ENCODE assay signal across 31 cellular contexts in the genomic region with DNA sequence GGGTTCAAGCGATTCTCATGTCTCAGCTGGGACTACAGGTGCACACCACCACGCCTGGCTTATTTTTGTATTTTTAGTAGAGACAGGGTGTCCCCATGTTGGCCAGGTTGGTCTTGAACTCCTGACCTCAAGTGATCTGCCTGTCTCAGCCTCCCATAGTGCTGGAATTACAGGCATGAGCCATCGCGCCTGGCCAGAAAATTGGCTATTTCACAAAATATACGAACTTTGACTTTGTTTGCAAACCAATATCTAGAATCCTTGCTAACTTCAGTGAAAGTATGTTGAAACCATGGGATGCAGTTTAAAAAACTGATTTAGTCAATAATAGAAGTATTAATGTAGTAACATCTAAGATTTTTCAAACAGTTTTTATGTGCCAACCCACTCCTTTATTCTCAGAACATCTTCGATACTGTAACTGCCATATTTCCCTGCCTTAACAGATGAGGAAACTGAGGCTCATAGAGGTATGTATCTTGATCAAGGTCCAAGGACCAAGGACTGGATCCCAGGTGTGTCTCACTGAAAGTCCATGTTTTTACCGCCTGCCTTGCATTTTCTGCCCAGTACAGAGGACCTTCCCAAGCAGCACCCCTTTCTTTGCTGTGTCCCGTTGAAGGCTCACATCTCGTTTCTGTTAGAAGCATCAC. TPM values are rescaled to one million over a fixed set of nuclear protein-coding genes. Genes with fewer than 3 reads are reported as not detected.
DNase-seq lines count a peak whose midpoint lies in the region; ATAC-seq, FAIRE-seq and TF ChIP-seq lines count a peak whose summit lies in the region.
"Had no signal": no experiment of that assay in that cellular context is flagged by ENCODE, and none has a peak within 500 bp of the region (broad histone marks: within the 10 kb centered on the region; RNA-seq: fewer than 3 reads in every experiment).

No MANE protein-coding gene starts in this region.

- H3K4me1 ChIP-seq in liver (ENCODE audit: control insufficient read depth in 4 of 4, insufficient read depth in 4 of 4, low read length in 3 of 4) (peaks cover 13 to 49% (median 40%) of the 10 kb centered on the region in 4 donors), neural progenitor cell (peaks cover 94% of the 10 kb centered on the region)
- H3K4me1 ChIP-seq in effector memory CD4-positive, alpha-beta T cell (ENCODE audit: control insufficient read depth, insufficient read depth, low read length, poor library complexity, severe bottlenecking), result no peaks in the 10 kb centered on the region
- H3K4me1 ChIP-seq: BE2C had no signal

- DNase-seq in left lobe of liver (ENCODE audit: low spot score), result peak; percentile 73
- DNase-seq in neural progenitor cell (ENCODE audit: low spot score), result no peak
- DNase-seq in urothelium cell line (ENCODE audit: low spot score), result no peak
- no peak for DNase-seq in effector memory CD4-positive, alpha-beta T cell
- no peak for DNase-seq in NK-92 treated with Interleukin-12 subunit alpha and Interleukin-12 subunit beta, amount 100 ng/mL, for 24 hours (lab: John Stamatoyannopoulos, UW)
- DNase-seq: 8988T; ACHN; BE2C; C1 segment of cervical spinal cord; CD4-positive, alpha-beta memory T cell; CD4-positive, CD25-positive, alpha-beta regulatory T cell; CD8-positive, alpha-beta memory T cell; COR-L47; DMS 273 treated with DMSO at 0.1 percent for 48 hours; DMS153; DMS53; DMS79; DND-41; EL; GDM1 had no signal

- peaks cover 83% of the 10 kb centered on the region for H4K20me1 ChIP-seq in neural progenitor cell (ENCODE audit: low read depth)
- H4K20me1 ChIP-seq: BLaER1 had no signal

- TF ChIP-seq RAD21 in liver (IDR thresholded peaks at IDR 0.05), result peak; percentile 57 to 65

- peaks cover 4% of the 10 kb centered on the region for H3K36me3 Mint-ChIP-seq in neural progenitor cell
- H3K36me3 Mint-ChIP-seq: CD14-positive monocyte; CD4-positive, alpha-beta memory T cell; CD4-positive, CD25-positive, alpha-beta regulatory T cell; CD8-positive, alpha-beta memory T cell had no signal

- H3K4me3 Mint-ChIP-seq in neural progenitor cell, result no peak overlapping the region
- H3K4me3 Mint-ChIP-seq: CD14-positive monocyte; CD4-positive, alpha-beta memory T cell; CD4-positive, CD25-positive, alpha-beta regulatory T cell; CD8-positive, alpha-beta memory T cell had no signal

- H3K9me3 Mint-ChIP-seq in neural progenitor cell, result no peaks in the 10 kb centered on the region
- H3K9me3 Mint-ChIP-seq: CD4-positive, alpha-beta memory T cell; CD4-positive, CD25-positive, alpha-beta regulatory T cell; CD8-positive, alpha-beta memory T cell had no signal

- peaks cover 38% of the 10 kb centered on the region for H3K4me1 Mint-ChIP-seq in neural progenitor cell
- H3K4me1 Mint-ChIP-seq: CD14-positive monocyte; CD4-positive, CD25-positive, alpha-beta regulatory T cell; CD8-positive, alpha-beta memory T cell had no signal

- no peak overlapping the region for H3K9ac ChIP-seq in liver (ENCODE audit: low read depth in 1 of 2, low read length in 2 of 2)
- H3K9ac ChIP-seq in neural progenitor cell, result no peak overlapping the region
- H3K9ac ChIP-seq: BLaER1 had no signal

- H3K27ac Mint-ChIP-seq in neural progenitor cell, result peak overlapping the region; percentile 67
- H3K27ac Mint-ChIP-seq: CD14-positive monocyte; CD4-positive, alpha-beta memory T cell; CD4-positive, CD25-positive, alpha-beta regulatory T cell; CD8-positive, alpha-beta memory T cell had no signal

- peaks cover 62% of the 10 kb centered on the region for H3F3A ChIP-seq in neural progenitor cell (ENCODE audit: low read depth)

- H2AFZ ChIP-seq in neural progenitor cell (replicated peaks), result no peak overlapping the region

- H3K36me3 ChIP-seq in liver (ENCODE audit: control insufficient read depth in 4 of 4, insufficient read depth in 3 of 4, low read depth in 1 of 4, low read length in 3 of 4) (peaks cover 0 to 3% (median 0%) of the 10 kb centered on the region in 4 donors), neural progenitor cell (no peaks in the 10 kb centered on the region)
- no peaks in the 10 kb centered on the region for H3K36me3 ChIP-seq in effector memory CD4-positive, alpha-beta T cell (ENCODE audit: control insufficient read depth, insufficient read depth, low read length)
- H3K36me3 ChIP-seq: BE2C, BLaER1 had no signal

- H3K9me3 ChIP-seq in liver (ENCODE audit: control insufficient read depth in 4 of 4, low read length in 3 of 4) (no peaks in the 10 kb centered on the region), neural progenitor cell (ENCODE audit: low read depth) (no peaks in the 10 kb centered on the region)
- H3K9me3 ChIP-seq in effector memory CD4-positive, alpha-beta T cell (ENCODE audit: control insufficient read depth, low read length), result no peaks in the 10 kb centered on the region
- H3K9me3 ChIP-seq: BE2C, BLaER1 had no signal

- peak overlapping the region; percentile 56 for H3K4me2 ChIP-seq in neural progenitor cell
- H3K4me2 ChIP-seq: BLaER1 had no signal

- H3K79me2 ChIP-seq in neural progenitor cell (ENCODE audit: low read depth), result peaks cover 81% of the 10 kb centered on the region

- WGBS in liver, result 44% methylated on average over 9 of the region's 9 CpGs

- ATAC-seq in left lobe of liver (peak; percentile 55), GM21360 (IDR thresholded peaks at IDR 0.05; ENCODE audit: unreplicated experiment) (no peak), GM21367 (IDR thresholded peaks at IDR 0.05; ENCODE audit: unreplicated experiment) (no peak)
- ATAC-seq: GM12878 had no signal

- TF ChIP-seq CTCF in liver (IDR thresholded peaks at IDR 0.05; ENCODE audit: low read depth, low read length, missing input control) (no peak), neural progenitor cell (IDR thresholded peaks at IDR 0.05) (no peak)

- peak; percentile 23 for FAIRE-seq in urothelium cell line (lab: Jason Lieb, UNC)
- FAIRE-seq: A204.1, GM12878, GM12892, GM18507 had no signal

- H3K27me3 ChIP-seq in liver (ENCODE audit: control insufficient read depth in 4 of 4, insufficient read depth in 4 of 4, low read length in 3 of 4) (no peaks in the 10 kb centered on the region), neural progenitor cell (no peaks in the 10 kb centered on the region)
- H3K27me3 ChIP-seq in effector memory CD4-positive, alpha-beta T cell (replicated peaks; ENCODE audit: control insufficient read depth, insufficient read depth, low read length, poor library complexity, severe bottlenecking), result no peaks in the 10 kb centered on the region
- H3K27me3 ChIP-seq: BLaER1 had no signal

- H3K27me3 Mint-ChIP-seq in neural progenitor cell (ENCODE audit: insufficient read depth, low read depth), result no peaks in the 10 kb centered on the region

- no peak overlapping the region for H3K4me3 ChIP-seq in liver (ENCODE audit: low read depth in 1 of 3, low read length in 3 of 3)
- no peak overlapping the region for H3K4me3 ChIP-seq in neural progenitor cell
- H3K4me3 ChIP-seq in effector memory CD4-positive, alpha-beta T cell (ENCODE audit: insufficient read depth, low read depth, low read length, poor library complexity, severe bottlenecking), result no peak overlapping the region
- H3K4me3 ChIP-seq: BLaER1, GM12878 had no signal

- peak overlapping the region; percentile 4 to 22 for H3K27ac ChIP-seq in liver (ENCODE audit: low read depth in 1 of 2, low read length in 2 of 2)
- peak overlapping the region; percentile 91 for H3K27ac ChIP-seq in neural progenitor cell
- H3K27ac ChIP-seq in effector memory CD4-positive, alpha-beta T cell (ENCODE audit: insufficient read depth, low read length, poor library complexity, severe bottlenecking), result no peak overlapping the region
- H3K27ac ChIP-seq: BLaER1 had no signal

TF ChIP-seq in liver, 16 proteins besides CTCF, POLR2A, EP300 and RAD21 (continues in another document):
- TF ChIP-seq HNF4G (IDR thresholded peaks at IDR 0.05) (peak; percentile 77), FOXA2 (IDR thresholded peaks at IDR 0.05) (peak; percentile 48), EGR1 (IDR thresholded peaks at IDR 0.05; ENCODE audit: low read depth in 2 of 2) (peak in 1 of 2 donors; percentile 52), SP1 (IDR thresholded peaks at IDR 0.05) (peak; percentile 88), YY1 (IDR thresholded peaks at IDR 0.05) (peak; percentile 84), JUND (IDR thresholded peaks at IDR 0.05) (peak; percentile 42 to 80), GABPA (IDR thresholded peaks at IDR 0.05 in 1 of 2, conservative IDR thresholded peaks at IDR 0.05 in 1 of 2) (no peak)
- TF ChIP-seq, protein P1, sequence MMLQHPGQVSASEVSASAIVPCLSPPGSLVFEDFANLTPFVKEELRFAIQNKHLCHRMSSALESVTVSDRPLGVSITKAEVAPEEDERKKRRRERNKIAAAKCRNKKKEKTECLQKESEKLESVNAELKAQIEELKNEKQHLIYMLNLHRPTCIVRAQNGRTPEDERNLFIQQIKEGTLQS (IDR thresholded peaks at IDR 0.05), result peak; percentile 44
- TF ChIP-seq, protein P2, sequence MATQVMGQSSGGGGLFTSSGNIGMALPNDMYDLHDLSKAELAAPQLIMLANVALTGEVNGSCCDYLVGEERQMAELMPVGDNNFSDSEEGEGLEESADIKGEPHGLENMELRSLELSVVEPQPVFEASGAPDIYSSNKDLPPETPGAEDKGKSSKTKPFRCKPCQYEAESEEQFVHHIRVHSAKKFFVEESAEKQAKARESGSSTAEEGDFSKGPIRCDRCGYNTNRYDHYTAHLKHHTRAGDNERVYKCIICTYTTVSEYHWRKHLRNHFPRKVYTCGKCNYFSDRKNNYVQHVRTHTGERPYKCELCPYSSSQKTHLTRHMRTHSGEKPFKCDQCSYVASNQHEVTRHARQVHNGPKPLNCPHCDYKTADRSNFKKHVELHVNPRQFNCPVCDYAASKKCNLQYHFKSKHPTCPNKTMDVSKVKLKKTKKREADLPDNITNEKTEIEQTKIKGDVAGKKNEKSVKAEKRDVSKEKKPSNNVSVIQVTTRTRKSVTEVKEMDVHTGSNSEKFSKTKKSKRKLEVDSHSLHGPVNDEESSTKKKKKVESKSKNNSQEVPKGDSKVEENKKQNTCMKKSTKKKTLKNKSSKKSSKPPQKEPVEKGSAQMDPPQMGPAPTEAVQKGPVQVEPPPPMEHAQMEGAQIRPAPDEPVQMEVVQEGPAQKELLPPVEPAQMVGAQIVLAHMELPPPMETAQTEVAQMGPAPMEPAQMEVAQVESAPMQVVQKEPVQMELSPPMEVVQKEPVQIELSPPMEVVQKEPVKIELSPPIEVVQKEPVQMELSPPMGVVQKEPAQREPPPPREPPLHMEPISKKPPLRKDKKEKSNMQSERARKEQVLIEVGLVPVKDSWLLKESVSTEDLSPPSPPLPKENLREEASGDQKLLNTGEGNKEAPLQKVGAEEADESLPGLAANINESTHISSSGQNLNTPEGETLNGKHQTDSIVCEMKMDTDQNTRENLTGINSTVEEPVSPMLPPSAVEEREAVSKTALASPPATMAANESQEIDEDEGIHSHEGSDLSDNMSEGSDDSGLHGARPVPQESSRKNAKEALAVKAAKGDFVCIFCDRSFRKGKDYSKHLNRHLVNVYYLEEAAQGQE (IDR thresholded peaks at IDR 0.05), result peak; percentile 70
- TF ChIP-seq, protein P3, sequence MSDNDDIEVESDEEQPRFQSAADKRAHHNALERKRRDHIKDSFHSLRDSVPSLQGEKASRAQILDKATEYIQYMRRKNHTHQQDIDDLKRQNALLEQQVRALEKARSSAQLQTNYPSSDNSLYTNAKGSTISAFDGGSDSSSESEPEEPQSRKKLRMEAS (IDR thresholded peaks at IDR 0.05), result peak; percentile 75

RNA-seq across cellular contexts. Expression of gene SMOC1, which starts 54.5 kb away (rescaled TPM):
- total RNA-seq in left lobe of liver (75.6 TPM), liver (10 to 100 TPM; 21.9 to 43.7 TPM), neural progenitor cell (ENCODE audit: low replicate concordance) (89.3 and 158 TPM in 2 replicates)
- polyA plus RNA-seq in liver, result 10 to 100 TPM; 11.2 to 32.9 TPM
- total RNA-seq: A673; CD4-positive, alpha-beta memory T cell; CD4-positive, CD25-positive, alpha-beta regulatory T cell; CD8-positive, alpha-beta memory T cell; G401 had no signal
- polyA plus RNA-seq: CD14-positive monocyte; CD4-positive, alpha-beta memory T cell; CD4-positive, CD25-positive, alpha-beta regulatory T cell; CD8-positive, alpha-beta memory T cell had no signal
